In genomic region chr6:36413489-36414153, GRCh38 we compare ENCODE assay signal across 38 cellular contexts. TPM values are rescaled to one million over a fixed set of nuclear protein-coding genes. Genes with fewer than 3 reads are reported as not detected.
"Had no signal": no experiment of that assay in that cellular context is flagged by ENCODE, and none has a peak within 500 bp of the region (broad histone marks: within the 10 kb centered on the region; RNA-seq: fewer than 3 reads in every experiment).

No MANE protein-coding gene starts in this region.

- H3K27me3 Mint-ChIP-seq: activated CD4-positive, alpha-beta memory T cell treated with anti-CD3 and anti-CD28 coated beads for 36 hours; activated naive CD4-positive, alpha-beta T cell treated with anti-CD3 and anti-CD28 coated beads, Interleukin-2, amount 50 U/mL, for 24 hours; activated naive CD8-positive, alpha-beta T cell had no signal

- H3K4me3 Mint-ChIP-seq: activated B cell treated with CpG ODN at 0.5 μM for 24 hours; activated CD4-positive, alpha-beta memory T cell treated with anti-CD3 and anti-CD28 coated beads for 36 hours; activated CD4-positive, alpha-beta T cell treated with anti-CD3 and anti-CD28 coated beads, Interleukin-2, amount 10 ng/mL, durations not matched to agents 24 days and 14 days; activated CD8-positive, alpha-beta T cell treated with anti-CD3 and anti-CD28 coated beads for 36 hours; activated naive CD4-positive, alpha-beta T cell treated with anti-CD3 and anti-CD28 coated beads for 36 hours; activated naive CD4-positive, alpha-beta T cell treated with anti-CD3 and anti-CD28 coated beads, Interleukin-2, amount 50 U/mL, for 24 hours; activated naive CD8-positive, alpha-beta T cell; activated naive CD8-positive, alpha-beta T cell treated with anti-CD3 and anti-CD28 coated beads, Interleukin-2, amount 10 ng/mL, durations not matched to agents 7 days and 5 days; activated naive CD8-positive, alpha-beta T cell treated with anti-CD3 and anti-CD28 coated beads, Interleukin-2, amount 50 U/mL, for 24 hours; activated T-cell treated with anti-CD3 and anti-CD28 coated beads, Interleukin-2, amount 50 U/mL, for 4 hours; activated T-cell treated with anti-CD3 and anti-CD28 coated beads, Interleukin-2, amount 50 U/mL, for 72 hours; activated T-helper 1 cell treated with anti-CD3 and anti-CD28 coated beads, Interleukin-12 subunit alpha, Interleukin-12 subunit beta, Interleukin-2, Interleukin-4 antibody, amounts not matched to agents 30 ng/mL and 10 ng/mL and 1 ng/mL, durations not matched to agents 14 hours and 24 hours and 36 hours; activated T-helper 17 cell treated with anti-CD3 and anti-CD28 coated beads, Interleukin-2, amount 50 U/mL, for 72 hours; T-helper 1 cell treated with Interleukin-12 subunit alpha and Interleukin-12 subunit beta and Interleukin-4 antibody, amounts not matched to agents 30 μg/mL and 1 μg/mL, for 36 hours; T-helper 2 cell treated with Interferon-gamma antibody and Interleukin-4, amounts not matched to agents 5 μg/mL and 100 μg/mL, for 36 hours had no signal

- H3K27ac ChIP-seq: ascending aorta, body of pancreas, brain microvascular endothelial cell, breast epithelium, VCaP had no signal

- H3K4me1 Mint-ChIP-seq: activated B cell treated with CpG ODN at 0.5 μM for 24 hours; activated CD4-positive, alpha-beta T cell treated with anti-CD3 and anti-CD28 coated beads, Interleukin-2, amount 10 ng/mL, durations not matched to agents 24 days and 14 days; activated naive CD4-positive, alpha-beta T cell treated with anti-CD3 and anti-CD28 coated beads, Interleukin-2, amount 50 U/mL, for 24 hours; activated naive CD8-positive, alpha-beta T cell treated with anti-CD3 and anti-CD28 coated beads, Interleukin-2, amount 50 U/mL, for 24 hours; activated T-helper 17 cell treated with anti-CD3 and anti-CD28 coated beads, Interleukin-2, amount 50 U/mL, for 72 hours had no signal

- H3K9me3 ChIP-seq: ascending aorta, body of pancreas, breast epithelium had no signal

- H3K36me3 ChIP-seq: ascending aorta, brain microvascular endothelial cell, breast epithelium had no signal

- H3K4me1 ChIP-seq: ascending aorta, body of pancreas, breast epithelium had no signal

- H3K4me3 ChIP-seq: ascending aorta, body of pancreas, breast epithelium had no signal

- H3K27me3 ChIP-seq: ascending aorta, body of pancreas, brain microvascular endothelial cell, breast epithelium had no signal

- ATAC-seq: activated CD8-positive, alpha-beta T cell treated with anti-CD3 and anti-CD28 coated beads for 36 hours; activated naive CD8-positive, alpha-beta T cell treated with anti-CD3 and anti-CD28 coated beads, Interleukin-2, amount 50 U/mL, for 24 hours; activated T-cell treated with anti-CD3 and anti-CD28 coated beads, Interleukin-2, amount 50 U/mL, for 4 hours; activated T-cell treated with anti-CD3 and anti-CD28 coated beads, Interleukin-2, amount 50 U/mL, for 72 hours; activated T-helper 17 cell treated with anti-CD3 and anti-CD28 coated beads, Interleukin-2, amount 50 U/mL, for 72 hours; body of pancreas had no signal

- H3K36me3 Mint-ChIP-seq: activated CD4-positive, alpha-beta memory T cell treated with anti-CD3 and anti-CD28 coated beads for 36 hours had no signal

- H3K9me3 Mint-ChIP-seq: activated CD4-positive, alpha-beta T cell treated with anti-CD3 and anti-CD28 coated beads, Interleukin-2, amount 10 ng/mL, durations not matched to agents 24 days and 14 days; activated CD8-positive, alpha-beta T cell treated with anti-CD3 and anti-CD28 coated beads for 36 hours; activated naive CD4-positive, alpha-beta T cell treated with anti-CD3 and anti-CD28 coated beads, Interleukin-2, amount 50 U/mL, for 24 hours; activated T-helper 17 cell treated with anti-CD3 and anti-CD28 coated beads, Interleukin-2, amount 50 U/mL, for 72 hours had no signal

- DNase-seq: activated B cell treated with CpG ODN at 0.5 μM for 24 hours; activated CD4-positive, alpha-beta memory T cell treated with anti-CD3 and anti-CD28 coated beads for 36 hours; activated CD4-positive, alpha-beta T cell treated with anti-CD3 and anti-CD28 coated beads for 4 hours; activated CD4-positive, alpha-beta T cell treated with anti-CD3 and anti-CD28 coated beads, Interleukin-2, amount 10 ng/mL, durations not matched to agents 24 days and 14 days; activated CD4-positive, alpha-beta T cell treated with anti-CD3 and anti-CD28 coated beads, Interleukin-2, amount 50 U/mL, for 1 hour; activated CD4-positive, alpha-beta T cell treated with anti-CD3 and anti-CD28 coated beads, Interleukin-2, amount 50 U/mL, for 4 hours; activated CD4-positive, CD25-positive, alpha-beta regulatory T cell treated with anti-CD3 and anti-CD28 coated beads, Interleukin-2, amount 50 U/mL, for 72 hours; activated CD8-positive, alpha-beta memory T cell treated with anti-CD3 and anti-CD28 coated beads, Interleukin-2, amount 50 U/mL, for 4 hours; activated CD8-positive, alpha-beta T cell treated with anti-CD3 and anti-CD28 coated beads for 36 hours; activated effector memory CD4-positive, alpha-beta T cell treated with anti-CD3 and anti-CD28 coated beads, Interleukin-2, amount 50 U/mL, for 16 hours; activated gamma-delta T cell treated with Interleukin-2 at 50 U/mL for 16 hours; activated naive CD4-positive, alpha-beta T cell; activated naive CD4-positive, alpha-beta T cell treated with anti-CD3 and anti-CD28 coated beads for 36 hours; activated naive CD8-positive, alpha-beta T cell treated with anti-CD3 and anti-CD28 coated beads, Interleukin-2, amount 10 ng/mL, durations not matched to agents 7 days and 5 days; activated naive CD8-positive, alpha-beta T cell treated with anti-CD3 and anti-CD28 coated beads, Interleukin-2, amount 50 U/mL, for 24 hours; activated T-cell treated with anti-CD3 and anti-CD28 coated beads for 4 hours; activated T-cell treated with anti-CD3 and anti-CD28 coated beads, Interleukin-2, amount 50 U/mL, for 1 hour; activated T-cell treated with anti-CD3 and anti-CD28 coated beads, Interleukin-2, amount 50 U/mL, for 4 hours; activated T-cell treated with anti-CD3 and anti-CD28 coated beads, Interleukin-2, amount 50 U/mL, for 72 hours; amygdala; anterior cingulate cortex; body of pancreas; brain microvascular endothelial cell; central memory CD4-positive, alpha-beta T cell; T-helper 1 cell; T-helper 2 cell; T-helper 9 cell had no signal

- H3K27ac Mint-ChIP-seq: activated B cell treated with CpG ODN at 0.5 μM for 24 hours; activated CD4-positive, alpha-beta memory T cell treated with anti-CD3 and anti-CD28 coated beads for 36 hours; activated CD4-positive, alpha-beta T cell treated with anti-CD3 and anti-CD28 coated beads, Interleukin-2, amount 10 ng/mL, durations not matched to agents 24 days and 14 days; activated CD8-positive, alpha-beta T cell treated with anti-CD3 and anti-CD28 coated beads for 36 hours; activated naive CD4-positive, alpha-beta T cell treated with anti-CD3 and anti-CD28 coated beads for 36 hours; activated naive CD4-positive, alpha-beta T cell treated with anti-CD3 and anti-CD28 coated beads, Interleukin-2, amount 50 U/mL, for 24 hours; activated naive CD8-positive, alpha-beta T cell; activated naive CD8-positive, alpha-beta T cell treated with anti-CD3 and anti-CD28 coated beads, Interleukin-2, amount 10 ng/mL, durations not matched to agents 7 days and 5 days; activated naive CD8-positive, alpha-beta T cell treated with anti-CD3 and anti-CD28 coated beads, Interleukin-2, amount 50 U/mL, for 24 hours; activated T-cell treated with anti-CD3 and anti-CD28 coated beads, Interleukin-2, amount 50 U/mL, for 72 hours; activated T-helper 1 cell treated with anti-CD3 and anti-CD28 coated beads, Interleukin-12 subunit alpha, Interleukin-12 subunit beta, Interleukin-2, Interleukin-4 antibody, amounts not matched to agents 30 ng/mL and 10 ng/mL and 1 ng/mL, durations not matched to agents 14 hours and 24 hours and 36 hours; activated T-helper 17 cell treated with anti-CD3 and anti-CD28 coated beads, Interleukin-2, amount 50 U/mL, for 72 hours; T-helper 1 cell treated with Interleukin-12 subunit alpha and Interleukin-12 subunit beta and Interleukin-4 antibody, amounts not matched to agents 30 μg/mL and 1 μg/mL, for 36 hours; T-helper 2 cell treated with Interferon-gamma antibody and Interleukin-4, amounts not matched to agents 5 μg/mL and 100 μg/mL, for 36 hours had no signal

- FAIRE-seq: TTC549 had no signal

RNA-seq across cellular contexts. Expression of gene ETV7, which starts 26.2 kb away (rescaled TPM):
- total RNA-seq: ascending aorta, cerebellum had no signal

RNA-seq across cellular contexts. Expression of gene PXT1, which starts 29.0 kb away (rescaled TPM):
- total RNA-seq: ascending aorta, body of pancreas, cerebellum had no signal
